In genomic region chr13:39601636-39602035, GRCh38 we compare ENCODE assay signal across 8 cellular contexts. TPM values are rescaled to one million over a fixed set of nuclear protein-coding genes. Genes with fewer than 3 reads are reported as not detected.
A peak's percentile ranks its signal among the peaks of the same experiment; 100 is the strongest.
DNase-seq lines count a peak whose midpoint lies in the region; ATAC-seq and TF ChIP-seq lines count a peak whose summit lies in the region.

No MANE protein-coding gene starts in this region.

- no peak overlapping the region for H3K9ac ChIP-seq in trophoblast cell (ENCODE audit: low read length)

- H3K4me2 ChIP-seq in OCI-LY7 (ENCODE audit: low read length) (peak overlapping the region; percentile 89), trophoblast cell (ENCODE audit: low read length) (peak overlapping the region; percentile 98)

- peaks cover 13% of the 10 kb centered on the region for H3K79me1 ChIP-seq in trophoblast cell (ENCODE audit: low read length)

- no peak overlapping the region for H3K23ac ChIP-seq in trophoblast cell (ENCODE audit: low read length)

- POLR2A ChIA-PET in CD8-positive, alpha-beta T cell (lab: Charles Lee): no interaction called here
- POLR2A ChIA-PET in OCI-LY7 (lab: Charles Lee): interaction anchor here (0.6 to 7.0 kb wide), 8 partner anchors 10 to 553 kb away, joined by 3 to 90 read pairs (median 4); no protein-coding TSS in a partner anchor

- H4K12ac ChIP-seq in trophoblast cell (ENCODE audit: low read depth, low read length): no peak overlapping the region

- peaks cover 45% of the 10 kb centered on the region for H3K27me3 Mint-ChIP-seq in CD8-positive, alpha-beta T cell (ENCODE audit: low read depth)
- peaks cover 7% of the 10 kb centered on the region for H3K27me3 Mint-ChIP-seq in endothelial cell (ENCODE audit: unreplicated experiment)

- no peak overlapping the region for H3K4me3 ChIP-seq in CD8-positive, alpha-beta T cell (ENCODE audit: low read depth, low read length)
- peak overlapping the region; percentile 92 for H3K4me3 ChIP-seq in OCI-LY7 (ENCODE audit: low read depth, low read length, poor library complexity, severe bottlenecking)
- H3K4me3 ChIP-seq in trophoblast cell (ENCODE audit: low read depth, low read length): no peak overlapping the region
- H3K4me3 ChIP-seq in adrenal gland: peak overlapping the region in 1 of 4 donors; percentile 86

- H3K14ac ChIP-seq in trophoblast cell (ENCODE audit: low read length): no peak overlapping the region

- BruUV-seq in OCI-LY7 (replicated peaks; lab: Mats Ljungman, UMichigan): no TSS peak

- no peak overlapping the region for H2BK5ac ChIP-seq in trophoblast cell (ENCODE audit: low read depth, low read length, poor library complexity)

- no peak overlapping the region for H3K18ac ChIP-seq in trophoblast cell (ENCODE audit: low read length)

- H2AK5ac ChIP-seq in trophoblast cell (ENCODE audit: low read length): no peak overlapping the region

- no peak for TF ChIP-seq CTCF in CD8-positive, alpha-beta T cell (IDR thresholded peaks at IDR 0.05)
- TF ChIP-seq CTCF in OCI-LY7 (conservative IDR thresholded peaks at IDR 0.05; ENCODE audit: low read length) (no peak), endothelial cell (IDR thresholded peaks at IDR 0.05; ENCODE audit: unreplicated experiment) (no peak), adrenal gland (IDR thresholded peaks at IDR 0.05) (no peak)

- H3K4me1 Mint-ChIP-seq in CD8-positive, alpha-beta T cell (ENCODE audit: low read depth): peaks cover 12% of the 10 kb centered on the region
- H3K4me1 Mint-ChIP-seq in endothelial cell (ENCODE audit: unreplicated experiment): peaks cover 47% of the 10 kb centered on the region

- H2AFZ ChIP-seq in OCI-LY7 (ENCODE audit: low read length): peak overlapping the region; percentile 82; the same call in 1 of the 2 replicates
- no peak overlapping the region for H2AFZ ChIP-seq in trophoblast cell (ENCODE audit: insufficient read depth, low read length, poor library complexity)

- H3K9me3 ChIP-seq in CD8-positive, alpha-beta T cell (ENCODE audit: low read length): no peaks in the 10 kb centered on the region
- no peaks in the 10 kb centered on the region for H3K9me3 ChIP-seq in OCI-LY7 (ENCODE audit: low read length)
- H3K9me3 ChIP-seq in trophoblast cell (ENCODE audit: insufficient read depth, low read depth, low read length): no peaks in the 10 kb centered on the region
- no peaks in the 10 kb centered on the region for H3K9me3 ChIP-seq in adrenal gland (replicated peaks in 1 of 3)

- H3K36me3 ChIP-seq in CD8-positive, alpha-beta T cell (ENCODE audit: insufficient read depth, low read length): no peaks in the 10 kb centered on the region
- H3K36me3 ChIP-seq in OCI-LY7 (ENCODE audit: insufficient read depth, low read length): no peaks in the 10 kb centered on the region
- peaks cover 0 to 2% of the 10 kb centered on the region in 2 experiments for H3K36me3 ChIP-seq in trophoblast cell (ENCODE audit: control insufficient read depth in 1 of 2, insufficient read depth in 2 of 2, low read length in 2 of 2)
- no peaks in the 10 kb centered on the region for H3K36me3 ChIP-seq in adrenal gland (replicated peaks in 1 of 2)

- no peak overlapping the region for H2BK120ac ChIP-seq in trophoblast cell (ENCODE audit: insufficient read depth, low read length, poor library complexity)

- no peak overlapping the region for H3K27ac ChIP-seq in CD8-positive, alpha-beta T cell (ENCODE audit: low read depth, low read length)
- H3K27ac ChIP-seq in OCI-LY7 (ENCODE audit: low read depth, low read length, poor library complexity, severe bottlenecking): peak overlapping the region; percentile 72
- H3K27ac ChIP-seq in trophoblast cell (ENCODE audit: low read depth, low read length): no peak overlapping the region
- H3K27ac ChIP-seq in adrenal gland: no peak overlapping the region

- H3K9me3 Mint-ChIP-seq in CD8-positive, alpha-beta T cell: no peaks in the 10 kb centered on the region
- no peaks in the 10 kb centered on the region for H3K9me3 Mint-ChIP-seq in endothelial cell (ENCODE audit: unreplicated experiment)

- H3K36me3 Mint-ChIP-seq in CD8-positive, alpha-beta T cell: no peaks in the 10 kb centered on the region
- no peaks in the 10 kb centered on the region for H3K36me3 Mint-ChIP-seq in endothelial cell (ENCODE audit: low read depth, unreplicated experiment)

- H2BK12ac ChIP-seq in trophoblast cell (ENCODE audit: low read length): no peak overlapping the region

- ATAC-seq in CD8-positive, alpha-beta T cell: no peak

- no peaks in the 10 kb centered on the region for H3K9me2 ChIP-seq in OCI-LY7 (ENCODE audit: insufficient read depth, low read length)

- H4K91ac ChIP-seq in trophoblast cell (ENCODE audit: low read depth, low read length): no peak overlapping the region

- H3K27me3 ChIP-seq in CD8-positive, alpha-beta T cell (ENCODE audit: insufficient read depth, low read length): peaks cover 20% of the 10 kb centered on the region
- H3K27me3 ChIP-seq in trophoblast cell (ENCODE audit: insufficient read depth, low read length) (no peaks in the 10 kb centered on the region), adrenal gland (no peaks in the 10 kb centered on the region)

- peak overlapping the region; percentile 65 for H3K4me3 Mint-ChIP-seq in CD8-positive, alpha-beta T cell
- H3K4me3 Mint-ChIP-seq in endothelial cell (ENCODE audit: unreplicated experiment): peak overlapping the region; percentile 98

- no peak for TF ChIP-seq POLR2A in adrenal gland (IDR thresholded peaks at IDR 0.05)

- no peak overlapping the region for H3K27ac Mint-ChIP-seq in CD8-positive, alpha-beta T cell
- peak overlapping the region; percentile 65 for H3K27ac Mint-ChIP-seq in endothelial cell (ENCODE audit: unreplicated experiment)

- no CpG with 5 or more reads among the region's 3 CpGs for WGBS in trophoblast cell (ENCODE audit: extremely low coverage, insufficient coverage, insufficient read length)
- 67 to 83% (median 74%) methylated on average over 3 of the region's 3 CpGs for WGBS in adrenal gland, 4 donors

- CTCF ChIA-PET in CD8-positive, alpha-beta T cell (lab: Charles Lee): interaction anchor here (0.7 kb wide), 1 partner anchor 16 kb away, joined by 3 read pairs; no protein-coding TSS in a partner anchor
- CTCF ChIA-PET in OCI-LY7 (lab: Charles Lee; ENCODE audit: unreplicated experiment): no interaction called here

- no peak for DNase-seq in CD8-positive, alpha-beta T cell
- DNase-seq in OCI-LY7 (ENCODE audit: low spot score): no peak
- DNase-seq in endothelial cell (ENCODE audit: low spot score): no peak
- no peak for DNase-seq in trophoblast cell
- DNase-seq in NK-92 treated with Interleukin-12 subunit alpha and Interleukin-12 subunit beta, amount 100 ng/mL, for 24 hours (lab: John Stamatoyannopoulos, UW): no peak
- DNase-seq in occipital lobe (lab: John Stamatoyannopoulos, UW): no peak
- no peak for DNase-seq in adrenal gland
- no peak for DNase-seq in T1000 (lab: John Stamatoyannopoulos, UW)

- H4K20me1 ChIP-seq in OCI-LY7 (ENCODE audit: insufficient read depth, low read length): no peaks in the 10 kb centered on the region

- peaks cover 5% of the 10 kb centered on the region for H3K4me1 ChIP-seq in CD8-positive, alpha-beta T cell (ENCODE audit: insufficient read depth, low read length)
- H3K4me1 ChIP-seq in OCI-LY7 (ENCODE audit: insufficient read depth, low read length, poor library complexity, severe bottlenecking) (peaks cover 36% of the 10 kb centered on the region), trophoblast cell (ENCODE audit: control insufficient read depth in 1 of 2, insufficient read depth in 2 of 2, low read length in 2 of 2) (peaks cover 3% of the 10 kb centered on the region in 2 experiments), adrenal gland (replicated peaks in 1 of 2) (no peaks in the 10 kb centered on the region)

- intact Hi-C loops in CD8-positive, alpha-beta T cell (cut with DNase I, micrococcal nuclease): no loop called here
- intact Hi-C loops in OCI-LY7 (cut with micrococcal nuclease; ENCODE audit: unreplicated experiment): loop anchor here (1.0 to 5.0 kb wide), 4 partner anchors 23 to 565 kb away; no protein-coding TSS in a partner anchor
- intact Hi-C loops in adrenal gland (cut with DNase I): loop anchor here (10.0 kb wide), 2 partner anchors 187 to 327 kb away; no protein-coding TSS in a partner anchor

- H3K4ac ChIP-seq in trophoblast cell (ENCODE audit: low read depth, low read length): no peak overlapping the region

- H4K8ac ChIP-seq in trophoblast cell (ENCODE audit: low read depth, low read length): no peak overlapping the region

- H3K79me2 ChIP-seq in OCI-LY7 (ENCODE audit: insufficient read depth, low read depth, low read length): peaks cover 57% of the 10 kb centered on the region
- H3K79me2 ChIP-seq in trophoblast cell (ENCODE audit: control insufficient read depth, insufficient read depth, low read length, poor library complexity): peaks cover 8% of the 10 kb centered on the region

RNA-seq across cellular contexts. Expression of gene LHFPL6, which starts 1.4 kb away (rescaled TPM):
- total RNA-seq in CD8-positive, alpha-beta T cell: not detected
- total RNA-seq in OCI-LY7 (2014; rRNA removed; shearing (Covaris generic)): 27.7 TPM in 2 replicates
- total RNA-seq in OCI-LY7 (2022) (15.1 and 19.7 TPM in 2 replicates), endothelial cell (ENCODE audit: unreplicated experiment) (38.5 TPM), occipital lobe (22.5 TPM), adrenal gland (100 to 1,000 TPM in 1 of 8 donors, 10 to 100 TPM in 7; 28.9 to 113 (median 55.7) TPM)
- 21.6 and 22.3 TPM in 2 replicates for polyA plus RNA-seq in trophoblast cell (2013)
- polyA plus RNA-seq in adrenal gland: 10 to 100 TPM; 28.9 to 51.2 (median 41.4) TPM

RNA-seq across cellular contexts. Expression of gene COG6, which starts 53.8 kb away (rescaled TPM):
- total RNA-seq in CD8-positive, alpha-beta T cell: 10 to 100 TPM; 10.1 to 18.3 TPM
- total RNA-seq in OCI-LY7 (2014; rRNA removed; shearing (Covaris generic)): 20.1 and 30.1 TPM in 2 replicates
- total RNA-seq in OCI-LY7 (2022) (33.2 and 45.9 TPM in 2 replicates), endothelial cell (ENCODE audit: unreplicated experiment) (34.1 TPM), occipital lobe (63.9 TPM), adrenal gland (10 to 100 TPM; 13.8 to 53.5 (median 36.3) TPM)
- polyA plus RNA-seq in trophoblast cell (2013): 21.3 and 22.2 TPM in 2 replicates
- 10 to 100 TPM in 1 of 3 donors, 1 to 10 TPM in 2; 7.2 to 23.7 (median 8.1) TPM for polyA plus RNA-seq in adrenal gland

Comparison
In these comparisons a context has a peak if more than half of its experiments do, and no peak if none do; other contexts are left out.
1. RNA of gene LHFPL6, which starts 1.4 kb away (total RNA-seq): 28.9 to 113 TPM in adrenal gland, 38.5 TPM in endothelial cell (single experiment), 15.1 to 27.7 TPM in OCI-LY7 and 22.5 TPM in occipital lobe (single experiment); not detected in CD8-positive, alpha-beta T cell; every median in the first group is over 10 times any median in the second.
2. intact Hi-C loops: an anchor here in OCI-LY7 (1.0 to 5.0 kb wide) and adrenal gland (10.0 kb wide); none called in CD8-positive, alpha-beta T cell.